1 cellular context compared by ENCODE assay signal in the genomic region with DNA sequence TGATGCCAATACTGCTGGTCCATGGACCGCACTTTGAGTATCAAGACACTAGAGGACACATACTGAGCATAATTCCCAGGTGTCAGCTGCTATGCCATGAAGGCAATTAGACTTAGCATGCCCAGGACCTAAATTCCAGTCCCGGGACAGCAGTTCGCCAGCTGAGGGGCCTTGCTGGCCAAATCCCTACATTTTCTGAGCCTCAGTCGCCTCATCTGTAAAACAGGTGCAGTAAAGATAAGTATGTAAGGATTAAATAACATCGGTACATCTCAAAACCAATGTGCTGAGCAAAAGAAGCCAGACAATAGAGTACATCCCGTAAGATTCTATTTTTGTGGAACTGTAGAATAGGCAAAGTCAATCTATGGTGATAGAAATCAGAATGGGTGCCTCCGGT.
TF ChIP-seq lines count a peak whose summit lies in the region.

No MANE protein-coding gene starts in this region.

TF ChIP-seq in GM23338, 12 proteins besides CTCF, POLR2A, EP300 and RAD21 (continued from another document):
- TF ChIP-seq ZNF462 (CRISPR knock-in tag; IDR thresholded peaks at IDR 0.05) (no peak), POLR2AphosphoS5 (IDR thresholded peaks at IDR 0.05; ENCODE audit: low read depth) (no peak), ZNF331 (CRISPR knock-in tag; IDR thresholded peaks at IDR 0.05; ENCODE audit: low read depth) (no peak), CREB1 (CRISPR knock-in tag; IDR thresholded peaks at IDR 0.05; ENCODE audit: low read depth) (no peak), JUNB (IDR thresholded peaks at IDR 0.05; ENCODE audit: unreplicated experiment) (no peak), ZNF114 (CRISPR knock-in tag; IDR thresholded peaks at IDR 0.05) (no peak), EZH2 (IDR thresholded peaks at IDR 0.05; ENCODE audit: low read depth, unreplicated experiment) (no peak), NANOG (IDR thresholded peaks at IDR 0.05; ENCODE audit: borderline replicate concordance) (no peak), EZH2phosphoT487 (IDR thresholded peaks at IDR 0.05; ENCODE audit: unreplicated experiment) (no peak)
- TF ChIP-seq, protein P1, sequence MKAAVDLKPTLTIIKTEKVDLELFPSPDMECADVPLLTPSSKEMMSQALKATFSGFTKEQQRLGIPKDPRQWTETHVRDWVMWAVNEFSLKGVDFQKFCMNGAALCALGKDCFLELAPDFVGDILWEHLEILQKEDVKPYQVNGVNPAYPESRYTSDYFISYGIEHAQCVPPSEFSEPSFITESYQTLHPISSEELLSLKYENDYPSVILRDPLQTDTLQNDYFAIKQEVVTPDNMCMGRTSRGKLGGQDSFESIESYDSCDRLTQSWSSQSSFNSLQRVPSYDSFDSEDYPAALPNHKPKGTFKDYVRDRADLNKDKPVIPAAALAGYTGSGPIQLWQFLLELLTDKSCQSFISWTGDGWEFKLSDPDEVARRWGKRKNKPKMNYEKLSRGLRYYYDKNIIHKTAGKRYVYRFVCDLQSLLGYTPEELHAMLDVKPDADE (IDR thresholded peaks at IDR 0.05) = no peak
